ENCODE assay signal across 1 cellular context in the genomic region with DNA sequence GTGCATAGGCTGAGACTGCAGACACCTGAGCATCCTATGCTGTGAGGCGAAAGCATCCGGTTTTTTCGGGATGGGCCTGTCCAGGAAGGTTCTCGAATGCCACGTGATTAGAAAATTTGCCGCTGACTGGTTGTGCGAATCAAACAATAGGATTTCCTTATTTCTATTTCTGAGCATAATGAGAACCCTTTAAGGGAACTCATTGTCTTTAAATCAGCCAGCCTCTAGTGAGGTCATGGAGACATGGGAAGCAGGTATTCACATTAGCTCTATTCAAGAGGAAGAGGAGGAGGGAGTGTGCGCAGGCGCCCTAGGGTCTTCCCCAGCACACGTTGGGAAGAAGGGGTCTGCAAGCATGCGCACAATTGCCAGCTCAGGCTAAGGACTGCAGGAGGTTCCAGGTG.
TF ChIP-seq lines count a peak whose summit lies in the region.

No MANE protein-coding gene starts in this region.

TF ChIP-seq in K562, 482 proteins besides CTCF, POLR2A, EP300 and RAD21:
- no peak for TF ChIP-seq MLLT1 (IDR thresholded peaks at IDR 0.05)
- TF ChIP-seq ZNF175 (CRISPR knock-in tag; IDR thresholded peaks at IDR 0.05; ENCODE audit: low read depth): no peak
- TF ChIP-seq, protein P1, sequence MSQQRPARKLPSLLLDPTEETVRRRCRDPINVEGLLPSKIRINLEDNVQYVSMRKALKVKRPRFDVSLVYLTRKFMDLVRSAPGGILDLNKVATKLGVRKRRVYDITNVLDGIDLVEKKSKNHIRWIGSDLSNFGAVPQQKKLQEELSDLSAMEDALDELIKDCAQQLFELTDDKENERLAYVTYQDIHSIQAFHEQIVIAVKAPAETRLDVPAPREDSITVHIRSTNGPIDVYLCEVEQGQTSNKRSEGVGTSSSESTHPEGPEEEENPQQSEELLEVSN (IDR thresholded peaks at IDR 0.05; ENCODE audit: borderline replicate concordance in 1 of 2, extremely low read depth in 1 of 2, insufficient read depth in 1 of 2, insufficient read length in 1 of 2, low read depth in 1 of 2, low read length in 1 of 2, poor library complexity in 1 of 2, severe bottlenecking in 1 of 2): peak in 1 of 2 experiments; percentile 17
- TF ChIP-seq, protein P2, sequence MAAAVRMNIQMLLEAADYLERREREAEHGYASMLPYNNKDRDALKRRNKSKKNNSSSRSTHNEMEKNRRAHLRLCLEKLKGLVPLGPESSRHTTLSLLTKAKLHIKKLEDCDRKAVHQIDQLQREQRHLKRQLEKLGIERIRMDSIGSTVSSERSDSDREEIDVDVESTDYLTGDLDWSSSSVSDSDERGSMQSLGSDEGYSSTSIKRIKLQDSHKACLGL (CRISPR knock-in tag; IDR thresholded peaks at IDR 0.05; ENCODE audit: borderline replicate concordance, poor library complexity, severe bottlenecking): no peak
- TF ChIP-seq, protein P3, sequence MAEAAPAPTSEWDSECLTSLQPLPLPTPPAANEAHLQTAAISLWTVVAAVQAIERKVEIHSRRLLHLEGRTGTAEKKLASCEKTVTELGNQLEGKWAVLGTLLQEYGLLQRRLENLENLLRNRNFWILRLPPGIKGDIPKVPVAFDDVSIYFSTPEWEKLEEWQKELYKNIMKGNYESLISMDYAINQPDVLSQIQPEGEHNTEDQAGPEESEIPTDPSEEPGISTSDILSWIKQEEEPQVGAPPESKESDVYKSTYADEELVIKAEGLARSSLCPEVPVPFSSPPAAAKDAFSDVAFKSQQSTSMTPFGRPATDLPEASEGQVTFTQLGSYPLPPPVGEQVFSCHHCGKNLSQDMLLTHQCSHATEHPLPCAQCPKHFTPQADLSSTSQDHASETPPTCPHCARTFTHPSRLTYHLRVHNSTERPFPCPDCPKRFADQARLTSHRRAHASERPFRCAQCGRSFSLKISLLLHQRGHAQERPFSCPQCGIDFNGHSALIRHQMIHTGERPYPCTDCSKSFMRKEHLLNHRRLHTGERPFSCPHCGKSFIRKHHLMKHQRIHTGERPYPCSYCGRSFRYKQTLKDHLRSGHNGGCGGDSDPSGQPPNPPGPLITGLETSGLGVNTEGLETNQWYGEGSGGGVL (CRISPR knock-in tag; IDR thresholded peaks at IDR 0.05): no peak
- no peak for TF ChIP-seq NCOA4 (IDR thresholded peaks at IDR 0.05; ENCODE audit: partially characterized antibody)
- no peak for TF ChIP-seq NONO (IDR thresholded peaks at IDR 0.05; ENCODE audit: low read depth in 2 of 2, low read length in 1 of 2)
- no peak for TF ChIP-seq MAFK (IDR thresholded peaks at IDR 0.05; ENCODE audit: low read length)
- no peak for TF ChIP-seq HDGF (IDR thresholded peaks at IDR 0.05)
- TF ChIP-seq, protein P4, sequence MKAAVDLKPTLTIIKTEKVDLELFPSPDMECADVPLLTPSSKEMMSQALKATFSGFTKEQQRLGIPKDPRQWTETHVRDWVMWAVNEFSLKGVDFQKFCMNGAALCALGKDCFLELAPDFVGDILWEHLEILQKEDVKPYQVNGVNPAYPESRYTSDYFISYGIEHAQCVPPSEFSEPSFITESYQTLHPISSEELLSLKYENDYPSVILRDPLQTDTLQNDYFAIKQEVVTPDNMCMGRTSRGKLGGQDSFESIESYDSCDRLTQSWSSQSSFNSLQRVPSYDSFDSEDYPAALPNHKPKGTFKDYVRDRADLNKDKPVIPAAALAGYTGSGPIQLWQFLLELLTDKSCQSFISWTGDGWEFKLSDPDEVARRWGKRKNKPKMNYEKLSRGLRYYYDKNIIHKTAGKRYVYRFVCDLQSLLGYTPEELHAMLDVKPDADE (conservative IDR thresholded peaks at IDR 0.05; ENCODE audit: control insufficient read depth, low read depth, low read length): no peak
- no peak for TF ChIP-seq CHD2 (IDR thresholded peaks at IDR 0.05; ENCODE audit: low read depth, low read length)
- TF ChIP-seq ZNF239 (CRISPR knock-in tag; IDR thresholded peaks at IDR 0.05): no peak
- TF ChIP-seq KLF6 (CRISPR knock-in tag; IDR thresholded peaks at IDR 0.05; ENCODE audit: borderline replicate concordance): no peak
- peak; percentile 55 to 69 for TF ChIP-seq NRF1 (conservative IDR thresholded peaks at IDR 0.05 in 1 of 2, IDR thresholded peaks at IDR 0.05 in 1 of 2)
